13 cellular contexts compared by ENCODE assay signal in the genomic region with DNA sequence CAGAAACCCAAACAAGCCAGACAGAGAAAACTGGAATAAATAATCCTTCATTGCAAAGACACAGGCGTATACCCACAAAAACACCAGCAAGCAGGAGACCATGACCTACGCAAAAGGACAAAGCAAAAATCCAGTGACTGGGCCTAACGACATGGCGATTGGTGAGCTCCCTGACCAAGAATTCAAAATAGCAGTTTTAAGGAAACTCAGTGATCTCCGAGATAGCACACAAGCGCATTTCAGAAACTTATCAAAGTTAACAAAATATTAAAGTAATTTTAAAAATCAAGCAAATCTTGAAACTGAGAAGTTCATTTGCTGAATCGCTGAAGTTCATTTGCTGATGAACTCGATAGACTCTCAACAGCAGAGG. TPM values are rescaled to one million over a fixed set of nuclear protein-coding genes. Genes with fewer than 3 reads are reported as not detected.
A peak's percentile ranks its signal among the peaks of the same experiment; 100 is the strongest.
DNase-seq lines count a peak whose midpoint lies in the region; ATAC-seq and TF ChIP-seq lines count a peak whose summit lies in the region.
"Had no signal": no experiment of that assay in that cellular context is flagged by ENCODE, and none has a peak within 500 bp of the region (broad histone marks: within the 10 kb centered on the region; RNA-seq: fewer than 3 reads in every experiment).

No MANE protein-coding gene starts in this region.

- POLR2A ChIA-PET in HEK293T (lab: Yijun Ruan, JAX): no interaction called here

- BruUV-seq in Calu3 (replicated peaks; lab: Mats Ljungman, UMichigan): no TSS peak

- WGBS in neuronal stem cell (ENCODE audit: extremely low coverage in 2 of 2, insufficient read length in 2 of 2, insufficient replicate concordance in 1 of 2), 2 donors: no CpG with 5 or more reads among the region's 8 CpGs

- H3K4ac ChIP-seq in neuronal stem cell (ENCODE audit: low read length): no peak overlapping the region

- no peak overlapping the region for H4K8ac ChIP-seq in neuronal stem cell (ENCODE audit: low read depth, low read length)

- no peaks in the 10 kb centered on the region for H3K79me1 ChIP-seq in neuronal stem cell (ENCODE audit: low read depth, low read length)

- no peaks in the 10 kb centered on the region for H3K36me3 ChIP-seq in neuronal stem cell (replicated peaks in 1 of 2; ENCODE audit: control insufficient read depth in 2 of 2, insufficient read depth in 2 of 2, low read length in 2 of 2)

- H3K27me3 ChIP-seq in neuronal stem cell (ENCODE audit: control insufficient read depth in 3 of 3, insufficient read depth in 3 of 3, low read depth in 1 of 3, low read length in 3 of 3): peaks cover 0 to 39% (median 9%) of the 10 kb centered on the region in 3 experiments

- H2BK5ac ChIP-seq in neuronal stem cell (ENCODE audit: low read length): no peak overlapping the region

- peaks cover 0 to 5% of the 10 kb centered on the region in 2 donors for H3K4me1 ChIP-seq in neuronal stem cell (ENCODE audit: control insufficient read depth in 2 of 2, insufficient read depth in 1 of 2, low read depth in 1 of 2, low read length in 2 of 2)

- peaks cover 19% of the 10 kb centered on the region for H3K27me3 Mint-ChIP-seq in Calu3 (ENCODE audit: unreplicated experiment)
- H3K27me3 Mint-ChIP-seq in effector memory CD8-positive, alpha-beta T cell: peaks cover 24 to 44% of the 10 kb centered on the region in 2 donors

- no peak for ATAC-seq in effector memory CD8-positive, alpha-beta T cell (replicated peaks)
- no peak for ATAC-seq in GM18502 (IDR thresholded peaks at IDR 0.05; ENCODE audit: poor library complexity, unreplicated experiment)

- no peaks in the 10 kb centered on the region for H3K36me3 Mint-ChIP-seq in Calu3 (ENCODE audit: insufficient read depth, unreplicated experiment)
- no peaks in the 10 kb centered on the region for H3K36me3 Mint-ChIP-seq in effector memory CD8-positive, alpha-beta T cell (ENCODE audit: insufficient read depth)

- no peak overlapping the region for H2BK15ac ChIP-seq in neuronal stem cell (ENCODE audit: low read length)

- no peak overlapping the region for H3K9ac ChIP-seq in neuronal stem cell (ENCODE audit: low read depth, low read length, poor library complexity)

- H2AFZ ChIP-seq in neuronal stem cell (ENCODE audit: low read length): peak overlapping the region; percentile 88

- no peak overlapping the region for H3K4me2 ChIP-seq in neuronal stem cell (ENCODE audit: insufficient read depth, low read length, poor library complexity, severe bottlenecking)

- H3K27ac Mint-ChIP-seq in Calu3 (ENCODE audit: unreplicated experiment): no peak overlapping the region
- no peak overlapping the region for H3K27ac Mint-ChIP-seq in effector memory CD8-positive, alpha-beta T cell

- no peak overlapping the region for H3K4me3 ChIP-seq in neuronal stem cell (ENCODE audit: low read length in 2 of 2)

- H2BK120ac ChIP-seq in neuronal stem cell (ENCODE audit: low read depth, low read length): no peak overlapping the region

- DNase-seq in Calu3 (no peak), OCI-M1 (lab: John Stamatoyannopoulos, UW) (peak; percentile 36), neuronal stem cell (ENCODE audit: low spot score) (no peak), HEK293T (ENCODE audit: extremely low spot score) (no peak), NCI-H146 treated with DMSO at 0.1 percent for 48 hours (lab: John Stamatoyannopoulos, UW; ENCODE audit: unreplicated experiment) (no peak), ureter (ENCODE audit: low spot score) (no peak)
- DNase-seq in effector memory CD8-positive, alpha-beta T cell: no peak
- DNase-seq: GF-D8, NCI-H510A had no signal

- H3K4me1 Mint-ChIP-seq in Calu3 (ENCODE audit: low read depth, unreplicated experiment): peaks cover 9% of the 10 kb centered on the region
- H3K4me1 Mint-ChIP-seq in effector memory CD8-positive, alpha-beta T cell (ENCODE audit: low read depth in 2 of 2): peaks cover 4 to 7% of the 10 kb centered on the region in 2 donors

- H4K91ac ChIP-seq in neuronal stem cell (ENCODE audit: low read depth, low read length, poor library complexity): no peak overlapping the region

- H3K23ac ChIP-seq in neuronal stem cell (ENCODE audit: low read depth, low read length, poor library complexity): no peak overlapping the region

- H2BK12ac ChIP-seq in neuronal stem cell (ENCODE audit: low read length): no peak overlapping the region

- peak overlapping the region; percentile 62 for H3K4me3 Mint-ChIP-seq in Calu3 (ENCODE audit: low read depth, unreplicated experiment)
- H3K4me3 Mint-ChIP-seq in effector memory CD8-positive, alpha-beta T cell: peak overlapping the region; percentile 73 to 77

- H3K14ac ChIP-seq in neuronal stem cell (ENCODE audit: low read length): no peak overlapping the region

- TF ChIP-seq CTCF in Calu3 (IDR thresholded peaks at IDR 0.05; ENCODE audit: unreplicated experiment): no peak

- H3K18ac ChIP-seq in neuronal stem cell (ENCODE audit: low read length): no peak overlapping the region

- intact Hi-C loops in Calu3 (cut with micrococcal nuclease; ENCODE audit: unreplicated experiment): loop anchor here (1.0 to 10.0 kb wide), 4 partner anchors 181 to 388 kb away; no protein-coding TSS in a partner anchor

- H3K9me3 Mint-ChIP-seq in Calu3 (ENCODE audit: low read depth, unreplicated experiment): no peaks in the 10 kb centered on the region
- H3K9me3 Mint-ChIP-seq in effector memory CD8-positive, alpha-beta T cell: no peaks in the 10 kb centered on the region

- H3K9me3 ChIP-seq in neuronal stem cell (replicated peaks in 1 of 2; ENCODE audit: control insufficient read depth in 2 of 2, insufficient read depth in 1 of 2, low read depth in 1 of 2, low read length in 2 of 2): peaks cover 0 to 3% of the 10 kb centered on the region in 2 donors

- CTCF ChIA-PET in Calu3 (lab: Charles Lee): interaction anchor here (0.6 to 3.1 kb wide), 15 partner anchors 10 to 229 kb away, joined by 3 to 22 read pairs (median 4); no protein-coding TSS in a partner anchor
- CTCF ChIA-PET in HEK293T (lab: Yijun Ruan, JAX): interaction anchor here (0.7 to 1.7 kb wide), 20 partner anchors 8 to 572 kb away, joined by 3 to 8 read pairs (median 3); no protein-coding TSS in a partner anchor

- no peak overlapping the region for H3K27ac ChIP-seq in neuronal stem cell (replicated peaks; ENCODE audit: low read length)

- H2AK5ac ChIP-seq in neuronal stem cell (ENCODE audit: low read depth, low read length): no peak overlapping the region

TF ChIP-seq in HEK293T, 16 proteins besides CTCF, POLR2A, EP300 and RAD21:
- TF ChIP-seq ARNT (IDR thresholded peaks at IDR 0.05) (no peak), NFRKB (IDR thresholded peaks at IDR 0.05) (no peak)

RNA-seq across cellular contexts. Expression of a gene that starts 27.6 kb away (rescaled TPM):
- total RNA-seq in Calu3 (2022): not detected in 2 replicates
- polyA plus RNA-seq in neuronal stem cell (2013, experiment 1 of 2): 0.39 TPM
- polyA plus RNA-seq in neuronal stem cell (2013, experiment 2 of 2): 0.43 TPM
- total RNA-seq in ureter: not detected
- total RNA-seq: IMR-90, left lobe of liver, temporal lobe had no signal
- polyA plus RNA-seq: IMR-90 had no signal
